29 cellular contexts compared by ENCODE assay signal in genomic region chr3:127172211-127172610, GRCh38. TPM values are rescaled to one million over a fixed set of nuclear protein-coding genes. Genes with fewer than 3 reads are reported as not detected.
A peak's percentile ranks its signal among the peaks of the same experiment; 100 is the strongest.
DNase-seq lines count a peak whose midpoint lies in the region; ATAC-seq, FAIRE-seq and TF ChIP-seq lines count a peak whose summit lies in the region.
"Had no signal": no experiment of that assay in that cellular context is flagged by ENCODE, and none has a peak within 500 bp of the region (broad histone marks: within the 10 kb centered on the region; RNA-seq: fewer than 3 reads in every experiment).

No MANE protein-coding gene starts in this region.

- no peak overlapping the region for H3K27ac Mint-ChIP-seq in endodermal cell
- H3K27ac Mint-ChIP-seq: activated CD4-positive, alpha-beta T cell treated with anti-CD3 and anti-CD28 coated beads, Interleukin-2, amount 10 ng/mL, durations not matched to agents 24 days and 14 days; stimulated activated memory B cell treated with anti-CD40 and anti-IgM and Interleukin-4, amounts not matched to agents 10 μg/mL and 1 μg/mL and 100 μg/mL, for 72 hours; T-helper 2 cell treated with Interferon-gamma antibody and Interleukin-4, amounts not matched to agents 5 μg/mL and 100 μg/mL, for 36 hours had no signal

- H3K4me1 ChIP-seq in endodermal cell (ENCODE audit: control insufficient read depth, insufficient read depth, low read length), result no peaks in the 10 kb centered on the region
- H3K4me1 ChIP-seq in neuronal stem cell (ENCODE audit: control insufficient read depth in 2 of 2, insufficient read depth in 1 of 2, low read depth in 1 of 2, low read length in 2 of 2), result peaks cover 2 to 16% of the 10 kb centered on the region in 2 donors
- peaks cover 13% of the 10 kb centered on the region for H3K4me1 ChIP-seq in A673 (ENCODE audit: insufficient read depth, low read length, poor library complexity, severe bottlenecking)
- H3K4me1 ChIP-seq: prostate gland had no signal

- peak overlapping the region; percentile 77 for H3K27ac ChIP-seq in endodermal cell (ENCODE audit: low read depth, low read length)
- no peak overlapping the region for H3K27ac ChIP-seq in neuronal stem cell (replicated peaks; ENCODE audit: low read length)
- no peak overlapping the region for H3K27ac ChIP-seq in A673 (ENCODE audit: low read depth, low read length, poor library complexity, severe bottlenecking)
- H3K27ac ChIP-seq: epithelial cell of prostate, prostate gland, sigmoid colon had no signal

- BruUV-seq in A673 (replicated peaks; lab: Mats Ljungman, UMichigan), result no TSS peak

- FAIRE-seq in HTR-8/SVneo (lab: Jason Lieb, UNC), result peak; percentile 72
- FAIRE-seq: GM12878, keratinocyte had no signal

- H2BK15ac ChIP-seq in neuronal stem cell (ENCODE audit: low read length), result no peak overlapping the region

- H2AFZ ChIP-seq in neuronal stem cell (ENCODE audit: low read length), result no peak overlapping the region

- CTCF ChIA-PET in A673 (lab: Charles Lee), result no interaction called here

- H2BK5ac ChIP-seq in neuronal stem cell (ENCODE audit: low read length), result no peak overlapping the region

- no peak overlapping the region for H2BK120ac ChIP-seq in neuronal stem cell (ENCODE audit: low read depth, low read length)

- H4K8ac ChIP-seq in neuronal stem cell (ENCODE audit: low read depth, low read length), result no peak overlapping the region

- DNase-seq in NCI-H1092 treated with DMSO at 0.1 percent for 48 hours (lab: John Stamatoyannopoulos, UW), result peak; percentile 49
- no peak for DNase-seq in NCI-H1092 (lab: John Stamatoyannopoulos, UW)
- DNase-seq in HTR-8/SVneo (ENCODE audit: insufficient read length, low spot score), result no peak
- DNase-seq in endodermal cell, result peak; percentile 48
- DNase-seq in neuronal stem cell (ENCODE audit: low spot score), result no peak
- no peak for DNase-seq in NCI-H1417 (lab: John Stamatoyannopoulos, UW)
- DNase-seq in A673 (ENCODE audit: low spot score), result no peak
- DNase-seq: 8988T; activated CD4-positive, alpha-beta T cell treated with anti-CD3 and anti-CD28 coated beads, Interleukin-2, amount 10 ng/mL, durations not matched to agents 24 days and 14 days; activated T-cell treated with anti-CD3 and anti-CD28 coated beads, Interleukin-2, amount 50 U/mL, for 48 hours; CD4-positive, alpha-beta memory T cell; EL; mucosa of descending colon; NCI-H1930; RPMI8226; sigmoid colon; stimulated activated CD4-positive, alpha-beta T cell treated with anti-CD3 and anti-CD28 coated beads, Interleukin-4, amount 100 ng/mL, for 4 hours had no signal

- H3K79me1 ChIP-seq in neuronal stem cell (ENCODE audit: low read depth, low read length), result no peaks in the 10 kb centered on the region

- H3K36me3 ChIP-seq in endodermal cell (ENCODE audit: control insufficient read depth, insufficient read depth, low read length) (no peaks in the 10 kb centered on the region), neuronal stem cell (replicated peaks in 1 of 2; ENCODE audit: control insufficient read depth in 2 of 2, insufficient read depth in 2 of 2, low read length in 2 of 2) (no peaks in the 10 kb centered on the region), A673 (ENCODE audit: insufficient read depth, low read length, poor library complexity, severe bottlenecking) (no peaks in the 10 kb centered on the region)
- H3K36me3 ChIP-seq: prostate gland, sigmoid colon had no signal

- no peak overlapping the region for H3K14ac ChIP-seq in neuronal stem cell (ENCODE audit: low read length)

- no peaks in the 10 kb centered on the region for H3K36me3 Mint-ChIP-seq in endodermal cell (ENCODE audit: low read depth)
- H3K36me3 Mint-ChIP-seq: CD4-positive, alpha-beta memory T cell; stimulated activated memory B cell treated with anti-CD40 and anti-IgM and Interleukin-4, amounts not matched to agents 10 μg/mL and 1 μg/mL and 100 μg/mL, for 72 hours had no signal

- no peak overlapping the region for H3K4me3 ChIP-seq in endodermal cell (ENCODE audit: low read length)
- no peak overlapping the region for H3K4me3 ChIP-seq in neuronal stem cell (ENCODE audit: low read length in 2 of 2)
- H3K4me3 ChIP-seq in A673 (ENCODE audit: low read depth, low read length, poor library complexity, severe bottlenecking), result no peak overlapping the region
- H3K4me3 ChIP-seq: GM12878, mucosa of descending colon, prostate gland, sigmoid colon had no signal

- intact Hi-C loops in A673 (cut with micrococcal nuclease; ENCODE audit: unreplicated experiment), result no loop called here

- H3K27me3 Mint-ChIP-seq in endodermal cell (ENCODE audit: insufficient read depth), result no peaks in the 10 kb centered on the region
- H3K27me3 Mint-ChIP-seq: activated CD4-positive, alpha-beta T cell treated with anti-CD3 and anti-CD28 coated beads, Interleukin-2, amount 10 ng/mL, durations not matched to agents 24 days and 14 days had no signal

- no peak overlapping the region for H3K4me3 Mint-ChIP-seq in endodermal cell
- H3K4me3 Mint-ChIP-seq: activated CD4-positive, alpha-beta T cell treated with anti-CD3 and anti-CD28 coated beads, Interleukin-2, amount 10 ng/mL, durations not matched to agents 24 days and 14 days; CD4-positive, alpha-beta memory T cell; stimulated activated memory B cell treated with anti-CD40 and anti-IgM and Interleukin-4, amounts not matched to agents 10 μg/mL and 1 μg/mL and 100 μg/mL, for 72 hours; T-helper 2 cell treated with Interferon-gamma antibody and Interleukin-4, amounts not matched to agents 5 μg/mL and 100 μg/mL, for 36 hours had no signal

- no peak overlapping the region for H3K4me2 ChIP-seq in neuronal stem cell (ENCODE audit: insufficient read depth, low read length, poor library complexity, severe bottlenecking)

- ATAC-seq in GM18861 (IDR thresholded peaks at IDR 0.05; ENCODE audit: unreplicated experiment), result no peak
- ATAC-seq: GM12878 had no signal

- POLR2A ChIA-PET in A673 (lab: Charles Lee; ENCODE audit: low non-redundant PET), result no interaction called here

- H4K91ac ChIP-seq in neuronal stem cell (ENCODE audit: low read depth, low read length, poor library complexity), result no peak overlapping the region

- H3K9me3 ChIP-seq in endodermal cell (ENCODE audit: control insufficient read depth, low read length), result no peaks in the 10 kb centered on the region
- no peaks in the 10 kb centered on the region for H3K9me3 ChIP-seq in neuronal stem cell (replicated peaks in 1 of 2; ENCODE audit: control insufficient read depth in 2 of 2, insufficient read depth in 1 of 2, low read depth in 1 of 2, low read length in 2 of 2)
- H3K9me3 ChIP-seq in A673 (ENCODE audit: low read depth, low read length, poor library complexity, severe bottlenecking), result no peaks in the 10 kb centered on the region
- H3K9me3 ChIP-seq: mucosa of descending colon, prostate gland, sigmoid colon had no signal

- WGBS in endodermal cell (ENCODE audit: insufficient coverage in 1 of 2, insufficient read length in 1 of 2), 2 experiments, result 83 to 88% methylated on average over 3 to 5 of the region's 5 CpGs
- WGBS in neuronal stem cell (ENCODE audit: extremely low coverage in 2 of 2, insufficient read length in 2 of 2, insufficient replicate concordance in 1 of 2), 2 donors, result no CpG with 5 or more reads among the region's 5 CpGs

- H2BK12ac ChIP-seq in neuronal stem cell (ENCODE audit: low read length), result no peak overlapping the region

- no peak overlapping the region for H3K23ac ChIP-seq in neuronal stem cell (ENCODE audit: low read depth, low read length, poor library complexity)

- H3K27me3 ChIP-seq in endodermal cell (ENCODE audit: control insufficient read depth, insufficient read depth, low read length, poor library complexity, severe bottlenecking), result no peaks in the 10 kb centered on the region
- H3K27me3 ChIP-seq in neuronal stem cell (ENCODE audit: control insufficient read depth in 3 of 3, insufficient read depth in 3 of 3, low read depth in 1 of 3, low read length in 3 of 3), result peaks cover 0 to 17% (median 0%) of the 10 kb centered on the region in 3 experiments
- peaks cover 34% of the 10 kb centered on the region for H3K27me3 ChIP-seq in A673 (replicated peaks; ENCODE audit: insufficient read depth, low read depth, low read length, poor library complexity)

- TF ChIP-seq CTCF in endodermal cell (conservative IDR thresholded peaks at IDR 0.05) (no peak), A673 (conservative IDR thresholded peaks at IDR 0.05; ENCODE audit: low read depth, low read length) (no peak)

- H2AK5ac ChIP-seq in neuronal stem cell (ENCODE audit: low read depth, low read length), result no peak overlapping the region

- H3K4ac ChIP-seq in neuronal stem cell (ENCODE audit: low read length), result no peak overlapping the region

- no peaks in the 10 kb centered on the region for H3K9me3 Mint-ChIP-seq in endodermal cell
- H3K9me3 Mint-ChIP-seq: activated CD4-positive, alpha-beta T cell treated with anti-CD3 and anti-CD28 coated beads, Interleukin-2, amount 10 ng/mL, durations not matched to agents 24 days and 14 days; stimulated activated memory B cell treated with anti-CD40 and anti-IgM and Interleukin-4, amounts not matched to agents 10 μg/mL and 1 μg/mL and 100 μg/mL, for 72 hours; T-helper 2 cell treated with Interferon-gamma antibody and Interleukin-4, amounts not matched to agents 5 μg/mL and 100 μg/mL, for 36 hours had no signal

- no peak overlapping the region for H3K9ac ChIP-seq in endodermal cell (ENCODE audit: extremely low read depth, low read length, poor library complexity, severe bottlenecking)
- H3K9ac ChIP-seq in neuronal stem cell (ENCODE audit: low read depth, low read length, poor library complexity), result no peak overlapping the region

- H3K4me1 Mint-ChIP-seq in endodermal cell, result peaks cover 2% of the 10 kb centered on the region
- H3K4me1 Mint-ChIP-seq: activated CD4-positive, alpha-beta T cell treated with anti-CD3 and anti-CD28 coated beads, Interleukin-2, amount 10 ng/mL, durations not matched to agents 24 days and 14 days; CD4-positive, alpha-beta memory T cell; stimulated activated memory B cell treated with anti-CD40 and anti-IgM and Interleukin-4, amounts not matched to agents 10 μg/mL and 1 μg/mL and 100 μg/mL, for 72 hours had no signal

- H3K18ac ChIP-seq in neuronal stem cell (ENCODE audit: low read length), result peak overlapping the region; percentile 22

RNA-seq across cellular contexts. Expression of gene PRR23E, which starts 20.7 kb away (rescaled TPM):
- total RNA-seq in endodermal cell, result not detected
- polyA plus RNA-seq in endodermal cell (2013, experiment 1 of 2), result not detected
- polyA plus RNA-seq in endodermal cell (2013, experiment 2 of 2), result not detected
- not detected for polyA plus RNA-seq in neuronal stem cell (2013, experiment 1 of 2)
- polyA plus RNA-seq in neuronal stem cell (2013, experiment 2 of 2), result not detected
- not detected in 2 replicates for total RNA-seq in A673 (2021)
- total RNA-seq: activated CD4-positive, alpha-beta T cell treated with anti-CD3 and anti-CD28 coated beads, Interleukin-2, amount 10 ng/mL, durations not matched to agents 24 days and 14 days; CD4-positive, alpha-beta memory T cell; cerebellum; glomerular endothelial cell; GM12878; LHCN-M2; lower leg skin; mucosa of descending colon; prostate gland; sigmoid colon; temporal lobe had no signal
- polyA plus RNA-seq: CD4-positive, alpha-beta memory T cell; GM12878; keratinocyte; sigmoid colon had no signal

Comparison
In these comparisons a context has a peak if more than half of its experiments do, and no peak if none do; other contexts are left out.
1. DNase-seq: peak in NCI-H1092 treated with DMSO at 0.1 percent for 48 hours (single experiment) and endodermal cell (single experiment); none in NCI-H1092 (single experiment), HTR-8/SVneo (single experiment), neuronal stem cell (single experiment), NCI-H1417 (0 of 3) and A673 (single experiment).